In the genomic region with DNA sequence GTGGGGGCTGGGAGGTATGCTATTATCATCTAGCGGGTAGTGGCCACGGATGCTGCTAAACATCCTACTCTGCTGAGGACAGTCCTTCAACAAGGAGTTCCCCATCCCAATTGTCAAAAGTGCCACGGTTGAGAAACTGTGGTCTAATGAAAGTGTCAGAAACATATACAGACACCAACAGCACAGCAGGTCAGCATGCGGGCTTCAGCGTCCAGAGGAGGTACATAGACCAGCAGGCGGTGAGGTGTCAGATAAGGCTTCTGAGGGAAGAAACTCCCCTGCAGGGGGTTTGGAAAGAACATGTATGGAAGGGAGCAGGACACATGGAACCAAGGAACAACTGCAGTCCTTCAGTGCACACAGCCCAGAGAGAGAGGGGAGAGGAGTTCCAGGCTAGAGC, we compare ENCODE assay signal across 21 cellular contexts.
"Had no signal": no experiment of that assay in that cellular context is flagged by ENCODE, and none has a peak within 500 bp of the region (broad histone marks: within the 10 kb centered on the region; RNA-seq: fewer than 3 reads in every experiment).

No MANE protein-coding gene starts in this region.

- H3K27me3 ChIP-seq: SJSA1 had no signal

- DNase-seq: KBM-7, MV-4-11, NCI-H1048, NCI-H1105, NCI-H1417, NCI-H1436 treated with DMSO at 0.1 percent for 48 hours, NCI-H1694 treated with DMSO at 0.1 percent for 48 hours, NCI-H1930, NCI-H2081, NCI-H2107, NCI-H2227 treated with DMSO at 0.1 percent for 48 hours, NCI-H446, NCI-H510A, NCI-H524 treated with DMSO at 0.1 percent for 48 hours, NCI-H69, NCI-H774, Right ventricle myocardium superior, RPMI8226, SIG-M5 had no signal

- H3K4me3 ChIP-seq: SJSA1, SK-N-MC had no signal

- H3K27ac ChIP-seq: SJSA1, SK-N-MC had no signal

- H3K36me3 ChIP-seq: SJSA1 had no signal

- H3K9me3 ChIP-seq: SJSA1 had no signal
